In genomic region chr1:92843429-92844352, GRCh38 we compare ENCODE assay signal across 18 cellular contexts. TPM values are rescaled to one million over a fixed set of nuclear protein-coding genes. Genes with fewer than 3 reads are reported as not detected.
A peak's percentile ranks its signal among the peaks of the same experiment; 100 is the strongest.
DNase-seq lines count a peak whose midpoint lies in the region; ATAC-seq, FAIRE-seq and TF ChIP-seq lines count a peak whose summit lies in the region.
"Had no signal": no experiment of that assay in that cellular context is flagged by ENCODE, and none has a peak within 500 bp of the region (broad histone marks: within the 10 kb centered on the region; RNA-seq: fewer than 3 reads in every experiment).

No MANE protein-coding gene starts in this region.

- no peaks in the 10 kb centered on the region for H3K27me3 Mint-ChIP-seq in activated CD8-positive, alpha-beta memory T cell treated with anti-CD3 and anti-CD28 coated beads, Interleukin-2, amount 10 ng/mL, durations not matched to agents 7 days and 5 days
- no peaks in the 10 kb centered on the region for H3K27me3 Mint-ChIP-seq in WTC11 (ENCODE audit: low read depth)
- no peaks in the 10 kb centered on the region for H3K27me3 Mint-ChIP-seq in naive B cell
- H3K27me3 Mint-ChIP-seq in neural progenitor cell (ENCODE audit: insufficient read depth, low read depth) = no peaks in the 10 kb centered on the region

- H3K4me2 ChIP-seq in neural progenitor cell = no peak overlapping the region

- peak; percentile 48 for FAIRE-seq in GM19239 (lab: Jason Lieb, UNC)

- no peaks in the 10 kb centered on the region for H3K9me3 Mint-ChIP-seq in activated CD8-positive, alpha-beta memory T cell treated with anti-CD3 and anti-CD28 coated beads, Interleukin-2, amount 10 ng/mL, durations not matched to agents 7 days and 5 days (ENCODE audit: low read depth)
- H3K9me3 Mint-ChIP-seq in WTC11 = no peaks in the 10 kb centered on the region
- no peaks in the 10 kb centered on the region for H3K9me3 Mint-ChIP-seq in naive B cell
- H3K9me3 Mint-ChIP-seq in neural progenitor cell = no peaks in the 10 kb centered on the region

- peaks cover 29% of the 10 kb centered on the region for H3K36me3 ChIP-seq in neural progenitor cell

- POLR2A ChIA-PET in WTC11 (lab: Charles Lee) = interaction anchor here (2.3 kb wide), 1 partner anchor 12 kb away, joined by 12 read pairs; the partner anchor contains the start of gene RPL5

- H3K9me3 ChIP-seq in neural progenitor cell (ENCODE audit: low read depth) = no peaks in the 10 kb centered on the region
- H3K9me3 ChIP-seq: body of pancreas, esophagus squamous epithelium, HAP-1, neutrophil had no signal

- H3K36me3 Mint-ChIP-seq in activated CD8-positive, alpha-beta memory T cell treated with anti-CD3 and anti-CD28 coated beads, Interleukin-2, amount 10 ng/mL, durations not matched to agents 7 days and 5 days = peaks cover 45% of the 10 kb centered on the region
- H3K36me3 Mint-ChIP-seq in WTC11 = peaks cover 52% of the 10 kb centered on the region
- peaks cover 23 to 34% of the 10 kb centered on the region in 2 donors for H3K36me3 Mint-ChIP-seq in naive B cell
- peaks cover 40% of the 10 kb centered on the region for H3K36me3 Mint-ChIP-seq in neural progenitor cell

- H3K27me3 ChIP-seq in neural progenitor cell = no peaks in the 10 kb centered on the region
- H3K27me3 ChIP-seq: body of pancreas, dorsolateral prefrontal cortex, esophagus squamous epithelium, neutrophil had no signal

- no peaks in the 10 kb centered on the region for H3K4me1 ChIP-seq in neural progenitor cell
- H3K4me1 ChIP-seq: HAP-1 had no signal

- peaks cover 27% of the 10 kb centered on the region for H4K20me1 ChIP-seq in neural progenitor cell (ENCODE audit: low read depth)

- H2AFZ ChIP-seq in neural progenitor cell (replicated peaks) = no peak overlapping the region

- no peak for ATAC-seq in activated CD8-positive, alpha-beta memory T cell treated with anti-CD3 and anti-CD28 coated beads, Interleukin-2, amount 10 ng/mL, durations not matched to agents 7 days and 5 days
- ATAC-seq in WTC11 = peak; percentile 11; the same call in 1 of the 2 replicates
- no peak for ATAC-seq in naive B cell (ENCODE audit: low read depth in 2 of 2)
- ATAC-seq: body of pancreas had no signal

- CTCF ChIA-PET in activated CD8-positive, alpha-beta memory T cell treated with anti-CD3 and anti-CD28 coated beads, Interleukin-2, amount 10 ng/mL, durations not matched to agents 7 days and 5 days (lab: Charles Lee) = interaction anchor here (1.1 to 2.8 kb wide), 5 partner anchors 10 to 125 kb away, joined by 3 to 17 read pairs (median 8); partner anchors contain the start of gene RPL5
- CTCF ChIA-PET in WTC11 (lab: Charles Lee) = interaction anchor here (1.7 kb wide), 1 partner anchor 94 kb away, joined by 3 read pairs; no protein-coding TSS in a partner anchor

- no peak overlapping the region for H3K27ac Mint-ChIP-seq in activated CD8-positive, alpha-beta memory T cell treated with anti-CD3 and anti-CD28 coated beads, Interleukin-2, amount 10 ng/mL, durations not matched to agents 7 days and 5 days
- no peak overlapping the region for H3K27ac Mint-ChIP-seq in WTC11
- H3K27ac Mint-ChIP-seq in naive B cell = peak overlapping the region in 4 of 6 donors; percentile 6 to 44 (median 30)
- H3K27ac Mint-ChIP-seq in neural progenitor cell = no peak overlapping the region

- H3K4me3 Mint-ChIP-seq in activated CD8-positive, alpha-beta memory T cell treated with anti-CD3 and anti-CD28 coated beads, Interleukin-2, amount 10 ng/mL, durations not matched to agents 7 days and 5 days = no peak overlapping the region
- no peak overlapping the region for H3K4me3 Mint-ChIP-seq in WTC11
- no peak overlapping the region for H3K4me3 Mint-ChIP-seq in naive B cell
- H3K4me3 Mint-ChIP-seq in neural progenitor cell = no peak overlapping the region

- DNase-seq in activated CD8-positive, alpha-beta memory T cell treated with anti-CD3 and anti-CD28 coated beads, Interleukin-2, amount 50 U/mL, for 48 hours = peak; percentile 12
- DNase-seq in activated CD8-positive, alpha-beta memory T cell treated with anti-CD3 and anti-CD28 coated beads, Interleukin-2, amount 10 ng/mL, durations not matched to agents 7 days and 5 days = no peak
- DNase-seq in GM19239 (ENCODE audit: insufficient read length, low spot score) (no peak), WTC11 (ENCODE audit: low spot score) (no peak), naive B cell (no peak), neural progenitor cell (ENCODE audit: low spot score) (no peak), NCI-H69 (lab: John Stamatoyannopoulos, UW) (no peak)
- DNase-seq in activated effector memory CD4-positive, alpha-beta T cell treated with Interleukin-2 at 50 U/mL for 16 hours = no peak
- DNase-seq: activated naive CD4-positive, alpha-beta T cell; body of pancreas; COR-L47; dorsolateral prefrontal cortex; esophagus squamous epithelium; NCI-H526; retina; SW 1271 had no signal

- H3K79me2 ChIP-seq in neural progenitor cell (ENCODE audit: low read depth) = peaks cover 27% of the 10 kb centered on the region

- no peak overlapping the region for H3K4me3 ChIP-seq in neural progenitor cell
- H3K4me3 ChIP-seq: body of pancreas, dorsolateral prefrontal cortex, esophagus squamous epithelium, HAP-1 had no signal

- TF ChIP-seq CTCF in WTC11 (IDR thresholded peaks at IDR 0.05) (no peak), neural progenitor cell (IDR thresholded peaks at IDR 0.05) (no peak)

- peaks cover 20% of the 10 kb centered on the region for H3K4me1 Mint-ChIP-seq in activated CD8-positive, alpha-beta memory T cell treated with anti-CD3 and anti-CD28 coated beads, Interleukin-2, amount 10 ng/mL, durations not matched to agents 7 days and 5 days
- H3K4me1 Mint-ChIP-seq in WTC11 (no peaks in the 10 kb centered on the region), naive B cell (peaks cover 8 to 21% (median 18%) of the 10 kb centered on the region in 3 donors), neural progenitor cell (peaks cover 11% of the 10 kb centered on the region)

- H3K27ac ChIP-seq in neural progenitor cell = no peak overlapping the region
- H3K27ac ChIP-seq: body of pancreas, esophagus squamous epithelium, neutrophil had no signal

- H3F3A ChIP-seq in neural progenitor cell (ENCODE audit: low read depth) = peaks cover 59% of the 10 kb centered on the region

- no peak overlapping the region for H3K9ac ChIP-seq in neural progenitor cell

TF ChIP-seq in WTC11, 78 proteins besides CTCF, POLR2A, EP300 and RAD21:
- TF ChIP-seq ZNF232 (CRISPR knock-in tag; IDR thresholded peaks at IDR 0.05) (no peak), ZNF416 (CRISPR knock-in tag; IDR thresholded peaks at IDR 0.05) (peak; percentile 9; the same call in 1 of the 2 replicates), ZBTB43 (CRISPR knock-in tag; IDR thresholded peaks at IDR 0.05) (no peak), RORB (CRISPR knock-in tag; IDR thresholded peaks at IDR 0.05) (no peak), NR1H2 (CRISPR knock-in tag; IDR thresholded peaks at IDR 0.05) (no peak)
- TF ChIP-seq, protein P1, sequence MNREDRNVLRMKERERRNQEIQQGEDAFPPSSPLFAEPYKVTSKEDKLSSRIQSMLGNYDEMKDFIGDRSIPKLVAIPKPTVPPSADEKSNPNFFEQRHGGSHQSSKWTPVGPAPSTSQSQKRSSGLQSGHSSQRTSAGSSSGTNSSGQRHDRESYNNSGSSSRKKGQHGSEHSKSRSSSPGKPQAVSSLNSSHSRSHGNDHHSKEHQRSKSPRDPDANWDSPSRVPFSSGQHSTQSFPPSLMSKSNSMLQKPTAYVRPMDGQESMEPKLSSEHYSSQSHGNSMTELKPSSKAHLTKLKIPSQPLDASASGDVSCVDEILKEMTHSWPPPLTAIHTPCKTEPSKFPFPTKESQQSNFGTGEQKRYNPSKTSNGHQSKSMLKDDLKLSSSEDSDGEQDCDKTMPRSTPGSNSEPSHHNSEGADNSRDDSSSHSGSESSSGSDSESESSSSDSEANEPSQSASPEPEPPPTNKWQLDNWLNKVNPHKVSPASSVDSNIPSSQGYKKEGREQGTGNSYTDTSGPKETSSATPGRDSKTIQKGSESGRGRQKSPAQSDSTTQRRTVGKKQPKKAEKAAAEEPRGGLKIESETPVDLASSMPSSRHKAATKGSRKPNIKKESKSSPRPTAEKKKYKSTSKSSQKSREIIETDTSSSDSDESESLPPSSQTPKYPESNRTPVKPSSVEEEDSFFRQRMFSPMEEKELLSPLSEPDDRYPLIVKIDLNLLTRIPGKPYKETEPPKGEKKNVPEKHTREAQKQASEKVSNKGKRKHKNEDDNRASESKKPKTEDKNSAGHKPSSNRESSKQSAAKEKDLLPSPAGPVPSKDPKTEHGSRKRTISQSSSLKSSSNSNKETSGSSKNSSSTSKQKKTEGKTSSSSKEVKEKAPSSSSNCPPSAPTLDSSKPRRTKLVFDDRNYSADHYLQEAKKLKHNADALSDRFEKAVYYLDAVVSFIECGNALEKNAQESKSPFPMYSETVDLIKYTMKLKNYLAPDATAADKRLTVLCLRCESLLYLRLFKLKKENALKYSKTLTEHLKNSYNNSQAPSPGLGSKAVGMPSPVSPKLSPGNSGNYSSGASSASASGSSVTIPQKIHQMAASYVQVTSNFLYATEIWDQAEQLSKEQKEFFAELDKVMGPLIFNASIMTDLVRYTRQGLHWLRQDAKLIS (CRISPR knock-in tag; IDR thresholded peaks at IDR 0.05; ENCODE audit: borderline replicate concordance) = no peak
TF ChIP-seq in WTC11: peak in this region for 1.

RNA-seq across cellular contexts. Expression of gene RPL5, which starts 11.9 kb away (rescaled TPM):
- 100 to 1,000 TPM; 581 to 800 TPM for total RNA-seq in activated CD8-positive, alpha-beta memory T cell treated with anti-CD3 and anti-CD28 coated beads, Interleukin-2, amount 10 ng/mL, durations not matched to agents 7 days and 5 days
- 1,430 to 1,486 TPM (median 1,433 TPM) in 3 replicates for total RNA-seq in WTC11 (2021)
- 1,000 to 10,000 TPM; 1,555 to 2,814 (median 2,267) TPM for polyA plus RNA-seq in naive B cell (ENCODE audit: low read depth in 6 of 6)
- total RNA-seq in neural progenitor cell (ENCODE audit: low replicate concordance) = 3,057 and 3,732 TPM in 2 replicates

RNA-seq across cellular contexts. Expression of gene EVI5, which starts 58.8 kb away (rescaled TPM):
- 10 to 100 TPM in 1 of 2 experiments, 1 to 10 TPM in 1; 2.6 to 14.0 TPM for total RNA-seq in activated CD8-positive, alpha-beta memory T cell treated with anti-CD3 and anti-CD28 coated beads, Interleukin-2, amount 10 ng/mL, durations not matched to agents 7 days and 5 days
- total RNA-seq in WTC11 (2021) = 11.4 to 15.5 TPM (median 14.3 TPM) in 3 replicates
- polyA plus RNA-seq in naive B cell (ENCODE audit: low read depth in 6 of 6) = 10 to 100 TPM in 2 of 6 donors, 1 to 10 TPM in 4; 3.3 to 11.6 (median 9.0) TPM
- total RNA-seq in neural progenitor cell (ENCODE audit: low replicate concordance) = 13.7 TPM in 2 replicates

Comparison
In these comparisons a context has a peak if more than half of its experiments do, and no peak if none do; other contexts are left out.
1. H3K27ac Mint-ChIP-seq: peak in naive B cell (4 of 6); none in activated CD8-positive, alpha-beta memory T cell treated with anti-CD3 and anti-CD28 coated beads, Interleukin-2, amount 10 ng/mL, durations not matched to agents 7 days and 5 days (single experiment), WTC11 (single experiment) and neural progenitor cell (single experiment).